ENCODE assay signal across 8 cellular contexts in genomic region chr1:22861764-22862440, GRCh38.
A peak's percentile ranks its signal among the peaks of the same experiment; 100 is the strongest.
DNase-seq lines count a peak whose midpoint lies in the region; ATAC-seq and TF ChIP-seq lines count a peak whose summit lies in the region.

No MANE protein-coding gene starts in this region.

- no peaks in the 10 kb centered on the region for H3K9me3 ChIP-seq in breast epithelium
- no peaks in the 10 kb centered on the region for H3K9me3 ChIP-seq in right lobe of liver

- DNase-seq in NCI-H510A treated with DMSO at 0.1 percent for 48 hours (lab: John Stamatoyannopoulos, UW), result peak; percentile 5
- no peak for DNase-seq in NCI-H510A (lab: John Stamatoyannopoulos, UW)
- peak; percentile 80 for DNase-seq in M059J (ENCODE audit: low read depth)
- no peak for DNase-seq in breast epithelium (ENCODE audit: low spot score in 2 of 2)
- no peak for DNase-seq in right lobe of liver
- no peak for DNase-seq in NCI-H774 (lab: John Stamatoyannopoulos, UW)

- no peak overlapping the region for H3K27ac ChIP-seq in breast epithelium
- no peak overlapping the region for H3K27ac ChIP-seq in right lobe of liver

- no peak for TF ChIP-seq POLR2A in breast epithelium (IDR thresholded peaks at IDR 0.05)
- no peak for TF ChIP-seq POLR2A in right lobe of liver (IDR thresholded peaks at IDR 0.05)

- TF ChIP-seq CTCF in breast epithelium (IDR thresholded peaks at IDR 0.05) (peak in 2 of 3 donors; percentile 45 to 57), right lobe of liver (IDR thresholded peaks at IDR 0.05) (peak; percentile 57 to 72 (median 66))

- H3K4me1 ChIP-seq in breast epithelium (no peaks in the 10 kb centered on the region), right lobe of liver (no peaks in the 10 kb centered on the region)

- H3K4me3 ChIP-seq in breast epithelium, result no peak overlapping the region
- no peak overlapping the region for H3K4me3 ChIP-seq in right lobe of liver

- intact Hi-C loops in breast epithelium (cut with DNase I; ENCODE audit: low total_unique reads) (no loop called here), right lobe of liver (cut with DNase I) (no loop called here)

- H3K36me3 ChIP-seq in breast epithelium (no peaks in the 10 kb centered on the region), right lobe of liver (no peaks in the 10 kb centered on the region)

- ATAC-seq in right lobe of liver, result peak; percentile 63 to 90 (median 77)
- no peak for ATAC-seq in HG02884 (IDR thresholded peaks at IDR 0.05; ENCODE audit: unreplicated experiment)
- no peak for ATAC-seq in GM18873 (IDR thresholded peaks at IDR 0.05; ENCODE audit: low FRiP score, unreplicated experiment)

- WGBS in right lobe of liver (ENCODE audit: insufficient coverage, low coverage, low lambda C conversion rate, missing lambda C conversion rate), result 49% methylated on average over 2 of the region's 4 CpGs

- H3K27me3 ChIP-seq in breast epithelium (no peaks in the 10 kb centered on the region), right lobe of liver (no peaks in the 10 kb centered on the region)

Comparison
In these comparisons a context has a peak if more than half of its experiments do, and no peak if none do; other contexts are left out.
1. DNase-seq: peak in NCI-H510A treated with DMSO at 0.1 percent for 48 hours (single experiment) and M059J (single experiment); none in NCI-H510A (single experiment), breast epithelium (0 of 2), right lobe of liver (0 of 3) and NCI-H774 (single experiment).
2. ATAC-seq: peak in right lobe of liver (4 of 4); none in HG02884 (single experiment) and GM18873 (single experiment).